10 cellular contexts compared by ENCODE assay signal in genomic region chr20:7375905-7376304, GRCh38.
DNase-seq lines count a peak whose midpoint lies in the region; ATAC-seq, FAIRE-seq and TF ChIP-seq lines count a peak whose summit lies in the region.
"Had no signal": no experiment of that assay in that cellular context is flagged by ENCODE, and none has a peak within 500 bp of the region (broad histone marks: within the 10 kb centered on the region; RNA-seq: fewer than 3 reads in every experiment).

No MANE protein-coding gene starts in this region.

- POLR2A ChIA-PET in SK-N-SH (lab: Yijun Ruan, JAX), result no interaction called here

- no peaks in the 10 kb centered on the region for H3K79me2 ChIP-seq in SK-N-SH (ENCODE audit: insufficient read depth)

- no peaks in the 10 kb centered on the region for H3K36me3 ChIP-seq in SK-N-SH (replicated peaks in 1 of 2; ENCODE audit: control insufficient read depth in 1 of 2, insufficient read depth in 2 of 2, low read length in 1 of 2)
- H3K36me3 ChIP-seq: SJSA1 had no signal

- 20% methylated on average over 4 of the region's 4 CpGs for WGBS in SK-N-SH (ENCODE audit: low lambda C conversion rate)

- H3K27me3 ChIP-seq in SK-N-SH (ENCODE audit: insufficient read depth), result no peaks in the 10 kb centered on the region
- H3K27me3 ChIP-seq: SJSA1 had no signal

- no peak for ATAC-seq in SK-N-SH treated with all-trans-retinoic acid at 6 μM for 48 hours
- ATAC-seq in HG03280 (IDR thresholded peaks at IDR 0.05; ENCODE audit: unreplicated experiment), result no peak

- no peak overlapping the region for H3K4me3 ChIP-seq in SK-N-SH (ENCODE audit: low read depth in 2 of 2, low read length in 1 of 2)
- H3K4me3 ChIP-seq: SJSA1 had no signal

- no peak overlapping the region for H3K9ac ChIP-seq in SK-N-SH

- TF ChIP-seq RAD21 in SK-N-SH (IDR thresholded peaks at IDR 0.05; ENCODE audit: low read length), result peak; percentile 19; the same call in 1 of the 2 replicates

- DNase-seq in SK-N-SH (no peak), NCI-H2171 (lab: John Stamatoyannopoulos, UW) (peak; percentile 31), renal cortical epithelial cell (ENCODE audit: low read depth) (peak; percentile 30), NCI-H774 (lab: John Stamatoyannopoulos, UW) (no peak), GM12891 (ENCODE audit: insufficient read length, low spot score) (no peak)
- DNase-seq: DMS79 had no signal

- CTCF ChIA-PET in SK-N-SH (lab: Yijun Ruan, JAX), result interaction anchor here (0.6 to 2.1 kb wide), 7 partner anchors 9 to 909 kb away, joined by 3 to 5 read pairs (median 3); no protein-coding TSS in a partner anchor

- TF ChIP-seq EP300 in SK-N-SH (IDR thresholded peaks at IDR 0.05; ENCODE audit: borderline replicate concordance in 1 of 2, low read depth in 1 of 2, low read length in 1 of 2), result no peak

- H2AFZ ChIP-seq in SK-N-SH (ENCODE audit: low read depth), result no peak overlapping the region

- no peaks in the 10 kb centered on the region for H3K4me1 ChIP-seq in SK-N-SH (ENCODE audit: control insufficient read depth in 1 of 2, insufficient read depth in 2 of 2, low read depth in 1 of 2, low read length in 1 of 2)
- H3K4me1 ChIP-seq: SJSA1 had no signal

- TF ChIP-seq CTCF in SK-N-SH (IDR thresholded peaks at IDR 0.05), result peak; percentile 55

- H3K9me3 ChIP-seq in SK-N-SH, result 0 out of 2 replicates have a peak, but pooled peaks cover 3% of the 10 kb centered on the region
- H3K9me3 ChIP-seq: SJSA1 had no signal

- H3K9me2 ChIP-seq in SK-N-SH, result no peaks in the 10 kb centered on the region

- no peak for TF ChIP-seq POLR2A in GM12891 (IDR thresholded peaks at IDR 0.05; ENCODE audit: low read depth, low read length)

- no peaks in the 10 kb centered on the region for H3F3A ChIP-seq in SK-N-SH (replicated peaks; ENCODE audit: insufficient read depth)

- H3K4me2 ChIP-seq in SK-N-SH, result no peak overlapping the region

- no peak overlapping the region for H3K27ac ChIP-seq in SK-N-SH (ENCODE audit: low read depth in 2 of 2, low read length in 1 of 2)
- H3K27ac ChIP-seq: SJSA1 had no signal

- peak; percentile 35 for FAIRE-seq in endometrium (lab: Jason Lieb, UNC)
- no peak for FAIRE-seq in GM12891 (lab: Jason Lieb, UNC)

- no peaks in the 10 kb centered on the region for H4K20me1 ChIP-seq in SK-N-SH (ENCODE audit: insufficient read depth)

TF ChIP-seq in SK-N-SH, 30 proteins besides CTCF, POLR2A, EP300 and RAD21:
- TF ChIP-seq MXI1 (IDR thresholded peaks at IDR 0.05; ENCODE audit: low read depth, low read length), result no peak
- TF ChIP-seq POLR2AphosphoS5 (IDR thresholded peaks at IDR 0.05; ENCODE audit: low read depth, low read length), result no peak
- TF ChIP-seq, protein P1, sequence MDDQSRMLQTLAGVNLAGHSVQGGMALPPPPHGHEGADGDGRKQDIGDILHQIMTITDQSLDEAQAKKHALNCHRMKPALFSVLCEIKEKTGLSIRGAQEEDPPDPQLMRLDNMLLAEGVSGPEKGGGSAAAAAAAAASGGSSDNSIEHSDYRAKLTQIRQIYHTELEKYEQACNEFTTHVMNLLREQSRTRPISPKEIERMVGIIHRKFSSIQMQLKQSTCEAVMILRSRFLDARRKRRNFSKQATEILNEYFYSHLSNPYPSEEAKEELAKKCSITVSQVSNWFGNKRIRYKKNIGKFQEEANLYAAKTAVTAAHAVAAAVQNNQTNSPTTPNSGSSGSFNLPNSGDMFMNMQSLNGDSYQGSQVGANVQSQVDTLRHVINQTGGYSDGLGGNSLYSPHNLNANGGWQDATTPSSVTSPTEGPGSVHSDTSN (IDR thresholded peaks at IDR 0.05), result no peak
- no peak for TF ChIP-seq TCF12 (IDR thresholded peaks at IDR 0.05)

TF ChIP-seq in SK-N-SH treated with all-trans-retinoic acid at 6 μM for 48 hours, 23 proteins besides CTCF, POLR2A, EP300 and RAD21:
- no peak for TF ChIP-seq CSDC2 (CRISPR knock-in tag; IDR thresholded peaks at IDR 0.05)
- TF ChIP-seq, protein P2, sequence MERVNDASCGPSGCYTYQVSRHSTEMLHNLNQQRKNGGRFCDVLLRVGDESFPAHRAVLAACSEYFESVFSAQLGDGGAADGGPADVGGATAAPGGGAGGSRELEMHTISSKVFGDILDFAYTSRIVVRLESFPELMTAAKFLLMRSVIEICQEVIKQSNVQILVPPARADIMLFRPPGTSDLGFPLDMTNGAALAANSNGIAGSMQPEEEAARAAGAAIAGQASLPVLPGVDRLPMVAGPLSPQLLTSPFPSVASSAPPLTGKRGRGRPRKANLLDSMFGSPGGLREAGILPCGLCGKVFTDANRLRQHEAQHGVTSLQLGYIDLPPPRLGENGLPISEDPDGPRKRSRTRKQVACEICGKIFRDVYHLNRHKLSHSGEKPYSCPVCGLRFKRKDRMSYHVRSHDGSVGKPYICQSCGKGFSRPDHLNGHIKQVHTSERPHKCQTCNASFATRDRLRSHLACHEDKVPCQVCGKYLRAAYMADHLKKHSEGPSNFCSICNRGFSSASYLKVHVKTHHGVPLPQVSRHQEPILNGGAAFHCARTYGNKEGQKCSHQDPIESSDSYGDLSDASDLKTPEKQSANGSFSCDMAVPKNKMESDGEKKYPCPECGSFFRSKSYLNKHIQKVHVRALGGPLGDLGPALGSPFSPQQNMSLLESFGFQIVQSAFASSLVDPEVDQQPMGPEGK (CRISPR knock-in tag; IDR thresholded peaks at IDR 0.05; ENCODE audit: borderline replicate concordance), result no peak
- TF ChIP-seq ZC3H10 (CRISPR knock-in tag; IDR thresholded peaks at IDR 0.05), result no peak
- no peak for TF ChIP-seq TSHZ2 (CRISPR knock-in tag; IDR thresholded peaks at IDR 0.05)

TF ChIP-seq in GM12891, 5 proteins besides CTCF, POLR2A, EP300 and RAD21:
- no peak for TF ChIP-seq TAF1 (IDR thresholded peaks at IDR 0.05; ENCODE audit: low read depth, low read length)
- no peak for TF ChIP-seq SPI1 (IDR thresholded peaks at IDR 0.05; ENCODE audit: low read depth, low read length)
- TF ChIP-seq PAX5 (IDR thresholded peaks at IDR 0.05; ENCODE audit: insufficient read depth, low read length, severe bottlenecking), result no peak
- no peak for TF ChIP-seq POLR2AphosphoS5 (IDR thresholded peaks at IDR 0.05; ENCODE audit: low read depth, low read length)
- no peak for TF ChIP-seq POU2F2 (IDR thresholded peaks at IDR 0.05; ENCODE audit: low read depth, low read length)

Comparison
In these comparisons a context has a peak if more than half of its experiments do, and no peak if none do; other contexts are left out.
1. DNase-seq: peak in NCI-H2171 (single experiment) and renal cortical epithelial cell (single experiment); none in SK-N-SH (single experiment), NCI-H774 (single experiment) and GM12891 (single experiment).